ENCODE assay signal across 14 cellular contexts in genomic region chr12:95551305-95551704, GRCh38. TPM values are rescaled to one million over a fixed set of nuclear protein-coding genes. Genes with fewer than 3 reads are reported as not detected.
DNase-seq lines count a peak whose midpoint lies in the region; ATAC-seq, FAIRE-seq and TF ChIP-seq lines count a peak whose summit lies in the region.
"Had no signal": no experiment of that assay in that cellular context is flagged by ENCODE, and none has a peak within 500 bp of the region (broad histone marks: within the 10 kb centered on the region; RNA-seq: fewer than 3 reads in every experiment).

Gene USP44, minus strand, starts transcription at chr12:95551476. Its CDS starts 17,220 bp downstream, at chr12:95534256.

- TF ChIP-seq CTCF in HepG2 (CRISPR knock-in tag; IDR thresholded peaks at IDR 0.05) (no peak), right lobe of liver (IDR thresholded peaks at IDR 0.05) (no peak), type B pancreatic cell (conservative IDR thresholded peaks at IDR 0.05) (no peak)

- H4K20me1 ChIP-seq in HepG2 (ENCODE audit: insufficient read depth, low read length), result no peaks in the 10 kb centered on the region

- intact Hi-C loops in HepG2 (cut with micrococcal nuclease; ENCODE audit: unreplicated experiment), result no loop called here
- intact Hi-C loops in right lobe of liver (cut with DNase I), result no loop called here

- peak within 1 kb of the TSS; percentile 81 to 87 for H3K4me3 Mint-ChIP-seq in activated T-cell treated with anti-CD3 and anti-CD28 coated beads, Interleukin-2, amount 50 U/mL, for 72 hours
- peak within 1 kb of the TSS; percentile 33 for H3K4me3 Mint-ChIP-seq in type B pancreatic cell

- no peak within 1 kb of the TSS for H3K27ac ChIP-seq in HepG2 (ENCODE audit: extremely low read length, insufficient read depth, low read length)
- no peak within 1 kb of the TSS for H3K27ac ChIP-seq in right lobe of liver
- H3K27ac ChIP-seq: SK-N-MC, suprapubic skin had no signal

- no peak within 1 kb of the TSS for H3K4me2 ChIP-seq in HepG2 (ENCODE audit: low read depth, low read length)

- no peaks in the 10 kb centered on the region for H3K79me2 ChIP-seq in HepG2 (ENCODE audit: insufficient read depth, low read length)

- no peaks in the 10 kb centered on the region for H3K27me3 Mint-ChIP-seq in activated T-cell treated with anti-CD3 and anti-CD28 coated beads, Interleukin-2, amount 50 U/mL, for 72 hours (ENCODE audit: low read depth)
- H3K27me3 Mint-ChIP-seq in type B pancreatic cell, result peaks cover 78% of the 10 kb centered on the region

- POLR2A ChIA-PET in HepG2 (lab: Yijun Ruan, JAX), result no interaction called here

- no peaks in the 10 kb centered on the region; the same call in 1 of the 2 replicates for H3K4me1 ChIP-seq in HepG2 (ENCODE audit: insufficient read depth, low read length)
- H3K4me1 ChIP-seq in right lobe of liver, result peaks cover 0 to 10% (median 2%) of the 10 kb centered on the region in 4 donors

- H3K9ac ChIP-seq in HepG2 (ENCODE audit: insufficient read depth, low read depth, low read length), result no peak within 1 kb of the TSS

- WGBS in HepG2 (ENCODE audit: low lambda C conversion rate), result 20% methylated on average over 8 of the region's 9 CpGs
- 49% methylated on average over 8 of the region's 9 CpGs for WGBS in right lobe of liver (ENCODE audit: insufficient coverage, low coverage, low lambda C conversion rate, missing lambda C conversion rate)

- peaks cover 4 to 6% of the 10 kb centered on the region in 2 donors for H3K36me3 Mint-ChIP-seq in activated T-cell treated with anti-CD3 and anti-CD28 coated beads, Interleukin-2, amount 50 U/mL, for 72 hours (ENCODE audit: insufficient read depth in 2 of 2)
- no peaks in the 10 kb centered on the region for H3K36me3 Mint-ChIP-seq in type B pancreatic cell

- H2AFZ ChIP-seq in HepG2 (ENCODE audit: low read length), result no peak within 1 kb of the TSS

- TF ChIP-seq RAD21 in HepG2 (CRISPR knock-in tag; IDR thresholded peaks at IDR 0.05), result no peak

- no peak for TF ChIP-seq EP300 in HepG2 (IDR thresholded peaks at IDR 0.05; ENCODE audit: low read depth in 2 of 2, low read length in 2 of 2)
- TF ChIP-seq EP300 in HepG2 (CRISPR knock-in tag; IDR thresholded peaks at IDR 0.05; ENCODE audit: borderline replicate concordance), result no peak

- H3K9me3 ChIP-seq in HepG2 (ENCODE audit: low read length) (peaks cover 4% of the 10 kb centered on the region), right lobe of liver (no peaks in the 10 kb centered on the region)
- H3K9me3 ChIP-seq: suprapubic skin had no signal

- DNase-seq in HepG2 (ENCODE audit: low spot score), result no peak
- DNase-seq in right lobe of liver, result no peak
- DNase-seq in activated T-cell treated with anti-CD3 and anti-CD28 coated beads, Interleukin-2, amount 50 U/mL, for 72 hours, result peak in 1 of 2 donors; percentile 10
- DNase-seq in islet precursor cell, result peak; percentile 58
- DNase-seq in type B pancreatic cell (ENCODE audit: extremely low spot score, unreplicated experiment), result no peak
- DNase-seq: AML-193, GDM1, NCI-H1436 treated with DMSO at 0.1 percent for 48 hours had no signal

- FAIRE-seq in HepG2 (lab: Jason Lieb, UNC), result no peak
- FAIRE-seq: keratinocyte had no signal

- peak within 1 kb of the TSS; percentile 77 for H3K27ac Mint-ChIP-seq in activated T-cell treated with anti-CD3 and anti-CD28 coated beads, Interleukin-2, amount 50 U/mL, for 72 hours
- H3K27ac Mint-ChIP-seq in type B pancreatic cell, result no peak within 1 kb of the TSS

- H3K4me3 ChIP-seq in HepG2 (replicated peaks in 1 of 3; ENCODE audit: insufficient read depth in 1 of 3, low read depth in 2 of 3, low read length in 3 of 3) (no peak within 1 kb of the TSS), right lobe of liver (no peak within 1 kb of the TSS)
- H3K4me3 ChIP-seq: SK-N-MC, suprapubic skin had no signal

- CTCF ChIA-PET in HepG2 (lab: Yijun Ruan, JAX; ENCODE audit: low intra/inter-chr PET ratio, low total read pairs), result no interaction called here

- H3K36me3 ChIP-seq in HepG2 (replicated peaks in 1 of 2; ENCODE audit: control insufficient read depth in 1 of 2, insufficient read depth in 2 of 2, low read length in 2 of 2) (no peaks in the 10 kb centered on the region), right lobe of liver (no peaks in the 10 kb centered on the region)
- H3K36me3 ChIP-seq: suprapubic skin had no signal

- peaks cover 68% of the 10 kb centered on the region for H3K4me1 Mint-ChIP-seq in activated T-cell treated with anti-CD3 and anti-CD28 coated beads, Interleukin-2, amount 50 U/mL, for 72 hours (ENCODE audit: low read depth)
- H3K4me1 Mint-ChIP-seq in type B pancreatic cell (ENCODE audit: unreplicated experiment), result peaks cover 6% of the 10 kb centered on the region

- in situ Hi-C loops in HepG2 (cut with HindIII; ENCODE audit: extremely low pct_ligation_motif_present, low pct_unique_long_range_greater_than_20kb), result no loop called here

- BruUV-seq in HepG2 (replicated peaks; lab: Mats Ljungman, UMichigan), result no TSS peak

- TF ChIP-seq POLR2A in HepG2 (IDR thresholded peaks at IDR 0.05; ENCODE audit: insufficient read depth in 1 of 2, low read depth in 2 of 2, low read length in 2 of 2), result no peak
- TF ChIP-seq POLR2A in right lobe of liver (IDR thresholded peaks at IDR 0.05), result no peak

- ATAC-seq in HepG2 (0 out of 3 replicates have a peak, but pooled peaks have one; percentile 28), right lobe of liver (no peak), GM18498 (IDR thresholded peaks at IDR 0.05; ENCODE audit: unreplicated experiment) (no peak), GM18502 (IDR thresholded peaks at IDR 0.05; ENCODE audit: poor library complexity, unreplicated experiment) (no peak), GM18511 (IDR thresholded peaks at IDR 0.05; ENCODE audit: unreplicated experiment) (no peak)
- no peak for ATAC-seq in activated T-cell treated with anti-CD3 and anti-CD28 coated beads, Interleukin-2, amount 50 U/mL, for 72 hours (replicated peaks in 1 of 2)

- H3K9me3 Mint-ChIP-seq in activated T-cell treated with anti-CD3 and anti-CD28 coated beads, Interleukin-2, amount 50 U/mL, for 72 hours, result peaks cover 1 to 2% of the 10 kb centered on the region in 2 donors
- peaks cover 7% of the 10 kb centered on the region for H3K9me3 Mint-ChIP-seq in type B pancreatic cell

- peaks cover 0 to 31% of the 10 kb centered on the region in 2 experiments; a peak in 2 of 5 replicates for H3K27me3 ChIP-seq in HepG2 (ENCODE audit: control insufficient read depth in 1 of 2, insufficient read depth in 2 of 2, low read length in 2 of 2)
- H3K27me3 ChIP-seq in right lobe of liver, result peaks cover 0 to 16% of the 10 kb centered on the region in 2 donors

TF ChIP-seq in HepG2, 621 proteins besides CTCF, POLR2A, EP300 and RAD21 (continues in another document):
- TF ChIP-seq SMAD1 (CRISPR knock-in tag; IDR thresholded peaks at IDR 0.05; ENCODE audit: borderline replicate concordance, low read depth), result no peak
- no peak for TF ChIP-seq RFXANK (CRISPR knock-in tag; IDR thresholded peaks at IDR 0.05)
- TF ChIP-seq MEIS2 (CRISPR knock-in tag; IDR thresholded peaks at IDR 0.05), result no peak
- TF ChIP-seq, protein P1, sequence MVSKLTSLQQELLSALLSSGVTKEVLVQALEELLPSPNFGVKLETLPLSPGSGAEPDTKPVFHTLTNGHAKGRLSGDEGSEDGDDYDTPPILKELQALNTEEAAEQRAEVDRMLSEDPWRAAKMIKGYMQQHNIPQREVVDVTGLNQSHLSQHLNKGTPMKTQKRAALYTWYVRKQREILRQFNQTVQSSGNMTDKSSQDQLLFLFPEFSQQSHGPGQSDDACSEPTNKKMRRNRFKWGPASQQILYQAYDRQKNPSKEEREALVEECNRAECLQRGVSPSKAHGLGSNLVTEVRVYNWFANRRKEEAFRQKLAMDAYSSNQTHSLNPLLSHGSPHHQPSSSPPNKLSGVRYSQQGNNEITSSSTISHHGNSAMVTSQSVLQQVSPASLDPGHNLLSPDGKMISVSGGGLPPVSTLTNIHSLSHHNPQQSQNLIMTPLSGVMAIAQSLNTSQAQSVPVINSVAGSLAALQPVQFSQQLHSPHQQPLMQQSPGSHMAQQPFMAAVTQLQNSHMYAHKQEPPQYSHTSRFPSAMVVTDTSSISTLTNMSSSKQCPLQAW (CRISPR knock-in tag; IDR thresholded peaks at IDR 0.05), result no peak

RNA-seq across cellular contexts. Expression of gene USP44, which starts in this region (rescaled TPM):
- total RNA-seq in HepG2 (2016; rRNA removed; fragmentation: Illumina TruSeq; extraction: Trizol) (0.07 and 0.11 TPM in 2 replicates), right lobe of liver (under 1 TPM in 4 of 6 experiments, not detected in 2; 0.22 to 0.31 (median 0.23) TPM), type B pancreatic cell (ENCODE audit: low replicate concordance) (0.69 and 0.80 TPM in 2 replicates)
- 0.35 TPM in 1 of 2 replicates, not detected in the other for total RNA-seq in HepG2 (2016; cell fraction: cytosol; rRNA removed; fragmentation: Illumina TruSeq; extraction: Trizol; ENCODE audit: low read depth)
- 0.11 and 0.12 TPM in 2 replicates for total RNA-seq in HepG2 (2016; cell fraction: insoluble cytoplasmic fraction; rRNA removed; fragmentation: Illumina TruSeq; extraction: Trizol)
- 0.22 TPM in 1 of 2 replicates, not detected in the other for total RNA-seq in HepG2 (2016; cell fraction: membrane; rRNA removed; fragmentation: Illumina TruSeq; extraction: Trizol)
- total RNA-seq in HepG2 (2016; cell fraction: nucleus; rRNA removed; fragmentation: Illumina TruSeq; extraction: Trizol), result not detected in 2 replicates
- 0.04 and 0.05 TPM in 2 replicates for polyA plus RNA-seq in HepG2 (2011; rRNA removed)
- 0.08 TPM in 1 of 2 replicates, not detected in the other for polyA plus RNA-seq in HepG2 (2011; cell fraction: cytosol; rRNA removed)
- 0.06 TPM in 1 of 2 replicates, not detected in the other for polyA plus RNA-seq in HepG2 (2011; cell fraction: nucleus; rRNA removed)
- 0.11 and 0.12 TPM in 2 replicates for polyA plus RNA-seq in HepG2 (2012)
- polyA plus RNA-seq in HepG2 (2016; cell fraction: cytosol; fragmentation: Illumina TruSeq; extraction: Trizol; ENCODE audit: low read depth), result not detected in 2 replicates
- polyA plus RNA-seq in HepG2 (2016; cell fraction: insoluble cytoplasmic fraction; fragmentation: Illumina TruSeq; extraction: Trizol; ENCODE audit: low read depth), result 0.09 TPM in 1 of 2 replicates, not detected in the other
- not detected in 2 replicates for polyA plus RNA-seq in HepG2 (2016; cell fraction: membrane; fragmentation: Illumina TruSeq; extraction: Trizol; ENCODE audit: low read depth)
- polyA plus RNA-seq in HepG2 (2016; cell fraction: nucleus; fragmentation: Illumina TruSeq; extraction: Trizol; ENCODE audit: insufficient read depth, low read depth), result 0.79 TPM in 1 of 2 replicates, not detected in the other
- not detected in 2 replicates for polyA minus RNA-seq in HepG2 (2011; rRNA and poly(A)+ RNA removed; ENCODE audit: low replicate concordance)
- polyA minus RNA-seq in HepG2 (2011; cell fraction: cytosol; rRNA and poly(A)+ RNA removed), result not detected in 2 replicates
- not detected in 2 replicates for polyA minus RNA-seq in HepG2 (2011; cell fraction: nucleus; rRNA and poly(A)+ RNA removed)
- total RNA-seq in activated T-cell treated with anti-CD3 and anti-CD28 coated beads, Interleukin-2, amount 50 U/mL, for 72 hours, result 10 to 100 TPM in 1 of 2 donors, 1 to 10 TPM in 1; 8.4 to 12.0 TPM

Comparison
In these comparisons a context has a peak if more than half of its experiments do, and no peak if none do; other contexts are left out.
1. Peak in ATAC-seq in HepG2; RNA of the gene not detected or under 1 TPM.